In genomic region chr16:67807148-67807682, GRCh38 we compare ENCODE assay signal across 8 cellular contexts. TPM values are rescaled to one million over a fixed set of nuclear protein-coding genes. Genes with fewer than 3 reads are reported as not detected.
DNase-seq lines count a peak whose midpoint lies in the region; ATAC-seq and TF ChIP-seq lines count a peak whose summit lies in the region.

No MANE protein-coding gene starts in this region.

- H3K4me1 ChIP-seq in Panc1 (ENCODE audit: control insufficient read depth, insufficient read depth, low read length) (peaks cover 9% of the 10 kb centered on the region), esophagus muscularis mucosa (peaks cover 20 to 39% (median 25%) of the 10 kb centered on the region in 4 donors), rectal smooth muscle tissue (ENCODE audit: control insufficient read depth, insufficient read depth, low read length) (peaks cover 7% of the 10 kb centered on the region)

- H3K9me3 ChIP-seq in Panc1 (ENCODE audit: control insufficient read depth, insufficient read depth, low read depth, low read length), result no peaks in the 10 kb centered on the region
- H3K9me3 ChIP-seq in esophagus muscularis mucosa, result no peaks in the 10 kb centered on the region

- no peaks in the 10 kb centered on the region; the same call in 1 of the 2 replicates for H3K36me3 ChIP-seq in Panc1 (ENCODE audit: control insufficient read depth, insufficient read depth, low read length)
- H3K36me3 ChIP-seq in esophagus muscularis mucosa, result peaks cover 0 to 15% (median 13%) of the 10 kb centered on the region in 4 donors
- H3K36me3 ChIP-seq in rectal smooth muscle tissue (ENCODE audit: control insufficient read depth, insufficient read depth, low read length), result no peaks in the 10 kb centered on the region

- intact Hi-C loops in Panc1 (cut with micrococcal nuclease; ENCODE audit: unreplicated experiment) (loop anchor here (10.0 kb wide), 1 partner anchor 132 kb away; no protein-coding TSS in a partner anchor), esophagus muscularis mucosa (cut with DNase I) (loop anchor here (5.0 kb wide), 1 partner anchor 145 kb away; the partner anchor contains the start of genes ACD and PARD6A)

- TF ChIP-seq POLR2A in esophagus muscularis mucosa (IDR thresholded peaks at IDR 0.05; ENCODE audit: low read depth), result no peak

- POLR2A ChIA-PET in Panc1 (lab: Charles Lee), result interaction anchor here (0.5 to 0.6 kb wide), 4 partner anchors 15 to 114 kb away, joined by 3 to 7 read pairs (median 5); no protein-coding TSS in a partner anchor

- no peaks in the 10 kb centered on the region for H3K27me3 ChIP-seq in Panc1 (ENCODE audit: control insufficient read depth, insufficient read depth, low read length)
- no peaks in the 10 kb centered on the region for H3K27me3 ChIP-seq in esophagus muscularis mucosa
- no peaks in the 10 kb centered on the region for H3K27me3 ChIP-seq in rectal smooth muscle tissue (ENCODE audit: control insufficient read depth, insufficient read depth, low read length)

- no peak overlapping the region for H3K9ac ChIP-seq in rectal smooth muscle tissue (ENCODE audit: low read length)

- ATAC-seq in Panc1, result peak; percentile 49
- no peak for ATAC-seq in HG02610 (IDR thresholded peaks at IDR 0.05; ENCODE audit: unreplicated experiment)

- H3K4me3 ChIP-seq in Panc1 (ENCODE audit: low read depth in 2 of 2, low read length in 2 of 2) (peak overlapping the region; percentile 92 to 96), esophagus muscularis mucosa (peak overlapping the region; percentile 70 to 100 (median 94)), rectal smooth muscle tissue (ENCODE audit: low read length) (peak overlapping the region; percentile 99)

- TF ChIP-seq CTCF in GM13976 (IDR thresholded peaks at IDR 0.05; ENCODE audit: borderline replicate concordance, control extremely low read depth, extremely low read depth, insufficient read depth, missing control alignments) (peak; percentile 17), Panc1 (IDR thresholded peaks at IDR 0.05) (no peak; the same call in 1 of the 2 replicates), esophagus muscularis mucosa (IDR thresholded peaks at IDR 0.05) (peak in 1 of 3 experiments; percentile 16)

- CTCF ChIA-PET in Panc1 (lab: Charles Lee), result interaction anchor here (1.3 to 1.9 kb wide), 2 partner anchors 9 to 134 kb away, joined by 4 to 9 read pairs; no protein-coding TSS in a partner anchor

- BruUV-seq in Panc1 (replicated peaks; lab: Mats Ljungman, UMichigan), result no TSS peak

- in situ Hi-C loops in GM13976 (cut with MboI; ENCODE audit: low sequenced_read_pairs, unreplicated experiment), result loop anchor here (25.0 kb wide), 1 partner anchor 270 kb away; the partner anchor contains the start of gene RIPOR1
- in situ Hi-C loops in Panc1 (cut with HindIII; ENCODE audit: low pct_unique_long_range_greater_than_20kb, low sequenced_read_pairs), result no loop called here

- WGBS in esophagus muscularis mucosa, result 40% methylated on average over 16 of the region's 24 CpGs

- DNase-seq in GM13976 (ENCODE audit: low spot score) (no peak), Panc1 (ENCODE audit: low read depth, low spot score) (no peak), esophagus muscularis mucosa (ENCODE audit: extremely low spot score) (no peak), AG20443 (ENCODE audit: low spot score) (no peak), KG1 (lab: John Stamatoyannopoulos, UW) (no peak), D341Med (ENCODE audit: low spot score) (no peak)

- no peak for TF ChIP-seq EP300 in esophagus muscularis mucosa (IDR thresholded peaks at IDR 0.05)

- peak overlapping the region; percentile 75 for H3K27ac ChIP-seq in Panc1 (ENCODE audit: low read length)
- peak overlapping the region; percentile 84 to 92 (median 89) for H3K27ac ChIP-seq in esophagus muscularis mucosa (replicated peaks in 1 of 4)
- peak overlapping the region; percentile 66 for H3K27ac ChIP-seq in rectal smooth muscle tissue (ENCODE audit: low read depth, low read length)

RNA-seq across cellular contexts. Expression of gene TSNAXIP1, which starts 0.5 kb away (rescaled TPM):
- total RNA-seq in Panc1 (2021; ENCODE audit: unreplicated experiment), result 1.6 TPM
- polyA plus RNA-seq in Panc1 (2012; ENCODE audit: insufficient read length), result 2.5 TPM
- 1 to 10 TPM in 3 of 4 donors, under 1 TPM in 1; 0.83 to 2.2 (median 1.1) TPM for total RNA-seq in esophagus muscularis mucosa

RNA-seq across cellular contexts. Expression of gene RANBP10, which starts 0.9 kb away (rescaled TPM):
- 13.4 TPM for total RNA-seq in Panc1 (2021; ENCODE audit: unreplicated experiment)
- polyA plus RNA-seq in Panc1 (2012; ENCODE audit: insufficient read length), result 13.4 TPM
- 10 to 100 TPM in 2 of 4 donors, 1 to 10 TPM in 2; 5.8 to 12.2 (median 8.6) TPM for total RNA-seq in esophagus muscularis mucosa

RNA-seq across cellular contexts. Expression of gene THAP11, which starts 34.9 kb away (rescaled TPM):
- total RNA-seq in Panc1 (2021; ENCODE audit: unreplicated experiment), result 27.3 TPM
- 31.5 TPM for polyA plus RNA-seq in Panc1 (2012; ENCODE audit: insufficient read length)
- total RNA-seq in esophagus muscularis mucosa, result 100 to 1,000 TPM in 1 of 4 donors, 10 to 100 TPM in 3; 60.2 to 101 (median 78.3) TPM

RNA-seq across cellular contexts. Expression of gene NUTF2, which starts 39.5 kb away (rescaled TPM):
- total RNA-seq in Panc1 (2021; ENCODE audit: unreplicated experiment) (119 TPM), esophagus muscularis mucosa (100 to 1,000 TPM; 101 to 246 (median 174) TPM)
- 166 TPM for polyA plus RNA-seq in Panc1 (2012; ENCODE audit: insufficient read length)

RNA-seq across cellular contexts. Expression of gene CENPT, which starts 40.3 kb away (rescaled TPM):
- total RNA-seq in Panc1 (2021; ENCODE audit: unreplicated experiment) (43.4 TPM), esophagus muscularis mucosa (10 to 100 TPM; 30.3 to 50.7 (median 33.2) TPM)
- polyA plus RNA-seq in Panc1 (2012; ENCODE audit: insufficient read length), result 27.6 TPM
